3 cellular contexts compared by ENCODE assay signal in genomic region chr19:8965887-8966286, GRCh38.
TF ChIP-seq lines count a peak whose summit lies in the region.

No MANE protein-coding gene starts in this region.

TF ChIP-seq in SK-N-SH, 30 proteins besides CTCF, POLR2A, EP300 and RAD21:
- TF ChIP-seq PBX3 (IDR thresholded peaks at IDR 0.05), result no peak
- no peak for TF ChIP-seq CHD2 (IDR thresholded peaks at IDR 0.05; ENCODE audit: low read length, partially characterized antibody)
- no peak for TF ChIP-seq JUND (IDR thresholded peaks at IDR 0.05)
- no peak for TF ChIP-seq SMC3 (IDR thresholded peaks at IDR 0.05; ENCODE audit: low read depth, low read length)
- no peak for TF ChIP-seq GABPA (IDR thresholded peaks at IDR 0.05; ENCODE audit: low read depth)
- TF ChIP-seq TCF12 (IDR thresholded peaks at IDR 0.05), result no peak
- peak; percentile 90 for TF ChIP-seq REST (IDR thresholded peaks at IDR 0.05; ENCODE audit: low read depth, low read length)
- no peak for TF ChIP-seq RCOR1 (IDR thresholded peaks at IDR 0.05; ENCODE audit: low read length)
- TF ChIP-seq POLR2AphosphoS5 (IDR thresholded peaks at IDR 0.05; ENCODE audit: low read depth, low read length), result no peak

TF ChIP-seq in SK-N-SH treated with all-trans-retinoic acid at 6 μM for 48 hours, 23 proteins besides CTCF, POLR2A, EP300 and RAD21:
- TF ChIP-seq TSHZ2 (CRISPR knock-in tag; IDR thresholded peaks at IDR 0.05), result no peak

TF ChIP-seq in HEK293, 187 proteins besides CTCF, POLR2A, EP300 and RAD21 (continued from another document):
- TF ChIP-seq REST (tag by site-specific recombination; IDR thresholded peaks at IDR 0.05) (peak; percentile 97), ZNF211 (tag by site-specific recombination; IDR thresholded peaks at IDR 0.05; ENCODE audit: low read depth) (no peak), ZNF626 (tag by site-specific recombination; IDR thresholded peaks at IDR 0.05) (no peak), IKZF3 (tag by site-specific recombination; IDR thresholded peaks at IDR 0.05) (no peak), ZBTB48 (tag by site-specific recombination; IDR thresholded peaks at IDR 0.05) (no peak), ZFP41 (tag by site-specific recombination; IDR thresholded peaks at IDR 0.05; ENCODE audit: borderline replicate concordance) (no peak)
